In the genomic region with DNA sequence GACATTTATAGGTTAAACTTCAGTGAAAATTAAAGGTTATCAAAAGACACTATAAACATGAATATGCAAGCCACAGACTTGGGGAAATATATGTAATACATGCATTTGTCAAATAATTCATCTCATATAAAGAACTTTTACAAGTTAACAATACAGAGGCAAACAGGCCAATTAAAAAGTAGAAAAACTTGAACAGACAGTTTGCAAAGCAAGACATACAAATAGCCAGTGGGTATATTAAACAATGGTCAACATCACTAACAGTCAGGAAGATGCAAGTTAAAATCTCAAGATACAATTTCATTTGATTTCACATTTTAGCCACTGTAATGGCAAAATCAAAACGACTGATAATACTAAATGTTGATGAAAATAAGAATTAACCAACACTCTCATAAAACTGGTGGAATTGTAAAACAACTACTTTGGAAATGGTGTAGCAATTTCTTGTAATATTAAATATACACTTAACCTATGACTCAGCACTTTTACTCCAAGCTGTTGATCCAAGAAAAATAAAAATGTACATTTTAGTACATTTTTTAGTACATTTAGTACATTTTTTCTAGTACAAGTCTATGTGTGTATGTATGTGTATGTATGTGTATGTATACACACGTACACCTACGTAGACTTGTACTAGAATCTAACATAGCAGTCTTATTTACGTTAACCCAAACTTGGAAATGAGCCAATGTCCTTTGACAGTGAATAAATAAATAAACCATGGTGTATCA, we compare ENCODE assay signal across 16 cellular contexts.
DNase-seq lines count a peak whose midpoint lies in the region; ATAC-seq and TF ChIP-seq lines count a peak whose summit lies in the region.
"Had no signal": no experiment of that assay in that cellular context is flagged by ENCODE, and none has a peak within 500 bp of the region (broad histone marks: within the 10 kb centered on the region; RNA-seq: fewer than 3 reads in every experiment).

No MANE protein-coding gene starts in this region.

- H3K9me3 ChIP-seq in HEK293 (ENCODE audit: control insufficient read depth, insufficient read depth, low read depth, low read length), result no peaks in the 10 kb centered on the region
- no peaks in the 10 kb centered on the region for H3K9me3 ChIP-seq in adipocyte (ENCODE audit: control insufficient read depth, low read length)
- H3K9me3 ChIP-seq: BE2C had no signal

- no peaks in the 10 kb centered on the region for H3K4me1 ChIP-seq in HEK293 (ENCODE audit: control insufficient read depth, insufficient read depth, low read length)
- no peaks in the 10 kb centered on the region for H3K4me1 ChIP-seq in adipocyte (ENCODE audit: control insufficient read depth, insufficient read depth, low read length)
- H3K4me1 ChIP-seq: BE2C had no signal

- no peak overlapping the region for H3K4me3 Mint-ChIP-seq in activated T-helper 17 cell treated with anti-CD3 and anti-CD28 coated beads, Interleukin-2, amount 50 U/mL, for 72 hours
- H3K4me3 Mint-ChIP-seq: HFFc6 had no signal

- H3K9ac ChIP-seq in adipocyte (ENCODE audit: low read length), result no peak overlapping the region

- H3K36me3 ChIP-seq in HEK293 (ENCODE audit: control insufficient read depth in 2 of 2, insufficient read depth in 1 of 2, low read length in 2 of 2) (peaks cover 0 to 17% of the 10 kb centered on the region in 2 experiments; a peak in 1 of 3 replicates), adipocyte (ENCODE audit: control insufficient read depth, insufficient read depth, low read length, severe bottlenecking) (no peaks in the 10 kb centered on the region)

- no peak overlapping the region for H3K4me3 ChIP-seq in HEK293 (ENCODE audit: low read depth, low read length)
- H3K4me3 ChIP-seq in adipocyte (ENCODE audit: low read length), result no peak overlapping the region
- H3K4me3 ChIP-seq in fibroblast of mammary gland (ENCODE audit: control insufficient read depth, low read depth, low read length), result no peak overlapping the region

- H3K27ac ChIP-seq in HEK293 (ENCODE audit: extremely low read depth, low read depth, low read length), result no peak overlapping the region

- H3K27me3 ChIP-seq in adipocyte (replicated peaks; ENCODE audit: control insufficient read depth, insufficient read depth, low read length), result no peaks in the 10 kb centered on the region
- H3K27me3 ChIP-seq: BE2C had no signal

- TF ChIP-seq CTCF in HEK293 (tag by site-specific recombination; IDR thresholded peaks at IDR 0.05), result no peak
- no peak for TF ChIP-seq CTCF in fibroblast of mammary gland (conservative IDR thresholded peaks at IDR 0.05; ENCODE audit: control insufficient read depth, insufficient read depth, low read depth, low read length)

- POLR2A ChIA-PET in HEK293 (lab: Yijun Ruan, JAX), result no interaction called here

- no peaks in the 10 kb centered on the region for H3K36me3 Mint-ChIP-seq in activated T-helper 17 cell treated with anti-CD3 and anti-CD28 coated beads, Interleukin-2, amount 50 U/mL, for 72 hours (ENCODE audit: low read depth)

- no peak overlapping the region for H3K27ac Mint-ChIP-seq in activated T-helper 17 cell treated with anti-CD3 and anti-CD28 coated beads, Interleukin-2, amount 50 U/mL, for 72 hours
- H3K27ac Mint-ChIP-seq: HFFc6 had no signal

- no peaks in the 10 kb centered on the region for H3K9me3 Mint-ChIP-seq in activated T-helper 17 cell treated with anti-CD3 and anti-CD28 coated beads, Interleukin-2, amount 50 U/mL, for 72 hours
- H3K9me3 Mint-ChIP-seq: HFFc6 had no signal

- CTCF ChIA-PET in HEK293 (lab: Yijun Ruan, JAX), result interaction anchor here (1.0 to 2.4 kb wide), 2 partner anchors 9 to 175 kb away, joined by 5 to 8 read pairs; no protein-coding TSS in a partner anchor

- DNase-seq in Caki2 (ENCODE audit: low read depth) (peak; percentile 16), adipocyte (ENCODE audit: low read depth) (peak; percentile 20), fibroblast of mammary gland (ENCODE audit: low read depth) (peak; percentile 11)
- DNase-seq: BE2C, HFFc6, KBM-7, NCI-H1105 treated with DMSO at 0.1 percent for 48 hours, NCI-H2029 treated with DMSO at 0.1 percent for 48 hours, NCI-H226, NCI-H526, OCI-M1, Right ventricle myocardium superior had no signal

- ATAC-seq in GM21723 (IDR thresholded peaks at IDR 0.05; ENCODE audit: unreplicated experiment), result no peak
- no peak for ATAC-seq in activated T-helper 17 cell treated with anti-CD3 and anti-CD28 coated beads, Interleukin-2, amount 50 U/mL, for 72 hours (replicated peaks)
- ATAC-seq in GM21447 (IDR thresholded peaks at IDR 0.05; ENCODE audit: unreplicated experiment), result no peak

- H3K4me1 Mint-ChIP-seq in activated T-helper 17 cell treated with anti-CD3 and anti-CD28 coated beads, Interleukin-2, amount 50 U/mL, for 72 hours, result no peaks in the 10 kb centered on the region

- H3K27me3 Mint-ChIP-seq in activated T-helper 17 cell treated with anti-CD3 and anti-CD28 coated beads, Interleukin-2, amount 50 U/mL, for 72 hours, result peaks cover 13% of the 10 kb centered on the region

- in situ Hi-C loops in Caki2 (cut with HindIII; ENCODE audit: low pct_unique_long_range_greater_than_20kb, low sequenced_read_pairs), result no loop called here

TF ChIP-seq in HEK293, 187 proteins besides CTCF, POLR2A, EP300 and RAD21:
- TF ChIP-seq ZNF658 (tag by site-specific recombination; IDR thresholded peaks at IDR 0.05), result no peak
- TF ChIP-seq SETDB1 (IDR thresholded peaks at IDR 0.05; ENCODE audit: insufficient read length, low read length), result no peak
- no peak for TF ChIP-seq ZNF747 (tag by site-specific recombination; IDR thresholded peaks at IDR 0.05)
- 0 out of 2 replicates have a peak, but pooled peaks have one; percentile 27 for TF ChIP-seq PRDM6 (tag by site-specific recombination; IDR thresholded peaks at IDR 0.05)
